ENCODE assay signal across 1 cellular context in the genomic region with DNA sequence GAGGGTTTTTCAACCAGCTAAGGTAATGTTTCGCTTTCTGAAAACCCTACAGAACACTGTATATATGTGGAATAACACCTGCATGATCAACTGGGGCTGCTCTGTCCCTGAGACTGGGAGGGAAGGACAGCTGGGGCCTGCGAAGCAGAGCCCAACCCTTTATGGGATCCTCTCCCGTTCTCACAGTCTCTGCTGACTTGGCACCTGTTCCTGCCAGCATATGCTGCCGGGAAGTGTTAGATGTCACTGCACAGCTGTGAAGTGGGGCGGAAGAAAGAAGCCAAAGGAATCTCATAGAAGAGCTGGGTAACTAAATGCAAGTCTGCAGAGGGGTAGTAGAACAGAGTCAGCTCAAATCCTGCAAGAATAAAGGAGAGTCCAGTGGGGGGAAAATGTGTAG.
TF ChIP-seq lines count a peak whose summit lies in the region.

No MANE protein-coding gene starts in this region.

TF ChIP-seq in neural cell, 6 proteins besides CTCF, POLR2A, EP300 and RAD21 (continued from another document):
- TF ChIP-seq, protein P1, sequence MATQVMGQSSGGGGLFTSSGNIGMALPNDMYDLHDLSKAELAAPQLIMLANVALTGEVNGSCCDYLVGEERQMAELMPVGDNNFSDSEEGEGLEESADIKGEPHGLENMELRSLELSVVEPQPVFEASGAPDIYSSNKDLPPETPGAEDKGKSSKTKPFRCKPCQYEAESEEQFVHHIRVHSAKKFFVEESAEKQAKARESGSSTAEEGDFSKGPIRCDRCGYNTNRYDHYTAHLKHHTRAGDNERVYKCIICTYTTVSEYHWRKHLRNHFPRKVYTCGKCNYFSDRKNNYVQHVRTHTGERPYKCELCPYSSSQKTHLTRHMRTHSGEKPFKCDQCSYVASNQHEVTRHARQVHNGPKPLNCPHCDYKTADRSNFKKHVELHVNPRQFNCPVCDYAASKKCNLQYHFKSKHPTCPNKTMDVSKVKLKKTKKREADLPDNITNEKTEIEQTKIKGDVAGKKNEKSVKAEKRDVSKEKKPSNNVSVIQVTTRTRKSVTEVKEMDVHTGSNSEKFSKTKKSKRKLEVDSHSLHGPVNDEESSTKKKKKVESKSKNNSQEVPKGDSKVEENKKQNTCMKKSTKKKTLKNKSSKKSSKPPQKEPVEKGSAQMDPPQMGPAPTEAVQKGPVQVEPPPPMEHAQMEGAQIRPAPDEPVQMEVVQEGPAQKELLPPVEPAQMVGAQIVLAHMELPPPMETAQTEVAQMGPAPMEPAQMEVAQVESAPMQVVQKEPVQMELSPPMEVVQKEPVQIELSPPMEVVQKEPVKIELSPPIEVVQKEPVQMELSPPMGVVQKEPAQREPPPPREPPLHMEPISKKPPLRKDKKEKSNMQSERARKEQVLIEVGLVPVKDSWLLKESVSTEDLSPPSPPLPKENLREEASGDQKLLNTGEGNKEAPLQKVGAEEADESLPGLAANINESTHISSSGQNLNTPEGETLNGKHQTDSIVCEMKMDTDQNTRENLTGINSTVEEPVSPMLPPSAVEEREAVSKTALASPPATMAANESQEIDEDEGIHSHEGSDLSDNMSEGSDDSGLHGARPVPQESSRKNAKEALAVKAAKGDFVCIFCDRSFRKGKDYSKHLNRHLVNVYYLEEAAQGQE (IDR thresholded peaks at IDR 0.05; ENCODE audit: borderline replicate concordance): no peak
- TF ChIP-seq POLR2AphosphoS5 (IDR thresholded peaks at IDR 0.05) (no peak), SMC3 (conservative IDR thresholded peaks at IDR 0.05; ENCODE audit: poor library complexity) (no peak), EZH2 (IDR thresholded peaks at IDR 0.05; ENCODE audit: borderline replicate concordance, insufficient read depth, low read length, poor library complexity, severe bottlenecking) (no peak)
